In the genomic region with DNA sequence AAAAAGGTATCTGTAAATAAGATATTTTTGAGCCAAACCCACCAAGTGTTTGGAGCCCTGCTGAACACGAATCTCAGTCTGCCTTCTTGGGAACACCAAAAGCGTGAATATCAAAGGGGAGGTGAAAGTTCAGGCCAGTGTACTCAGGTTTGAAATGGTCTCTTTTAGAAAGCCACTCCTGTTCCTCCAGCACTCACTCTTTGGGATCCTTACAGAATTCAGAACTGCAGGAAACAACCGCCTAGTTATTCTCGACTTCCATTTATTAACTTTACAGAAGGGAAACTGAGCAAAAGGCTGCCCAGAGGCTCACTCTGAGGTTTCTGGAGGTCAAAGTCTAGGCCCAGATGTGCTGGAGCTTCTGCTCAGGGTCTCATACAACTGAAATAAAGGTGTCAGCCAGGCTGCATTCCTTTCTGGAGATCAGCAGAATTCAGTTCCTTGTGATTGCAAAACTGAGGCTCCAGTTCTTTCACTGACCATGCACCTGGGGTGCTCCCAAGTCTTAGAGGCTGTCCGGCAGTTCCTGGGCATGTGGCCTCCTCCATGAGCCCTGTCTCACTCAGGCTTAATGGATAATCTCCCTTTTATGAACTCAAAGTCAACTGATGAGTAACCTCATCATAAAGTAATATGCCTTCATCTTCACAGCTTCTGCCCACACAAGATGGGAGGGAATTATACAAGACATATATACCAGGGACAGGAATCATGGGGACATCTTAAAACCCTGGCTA, we compare ENCODE assay signal across 22 cellular contexts.
DNase-seq lines count a peak whose midpoint lies in the region; ATAC-seq and TF ChIP-seq lines count a peak whose summit lies in the region.
"Had no signal": no experiment of that assay in that cellular context is flagged by ENCODE, and none has a peak within 500 bp of the region (broad histone marks: within the 10 kb centered on the region; RNA-seq: fewer than 3 reads in every experiment).

No MANE protein-coding gene starts in this region.

- no peak for ATAC-seq in naive thymus-derived CD4-positive, alpha-beta T cell
- ATAC-seq: effector memory CD8-positive, alpha-beta T cell had no signal

- H3K9ac ChIP-seq in Karpas-422 (ENCODE audit: low read length) (no peak overlapping the region), colonic mucosa (ENCODE audit: low read depth in 2 of 2, low read length in 2 of 2) (no peak overlapping the region)

- H3K36me3 ChIP-seq in CD4-positive, alpha-beta memory T cell (ENCODE audit: insufficient read depth, low read length): no peaks in the 10 kb centered on the region
- no peaks in the 10 kb centered on the region for H3K36me3 ChIP-seq in Karpas-422 (ENCODE audit: insufficient read depth, low read length)
- H3K36me3 ChIP-seq in colonic mucosa: no peaks in the 10 kb centered on the region
- H3K36me3 ChIP-seq in naive thymus-derived CD4-positive, alpha-beta T cell (ENCODE audit: control insufficient read depth in 2 of 3, insufficient read depth in 3 of 3, low read length in 3 of 3): no peaks in the 10 kb centered on the region
- H3K36me3 ChIP-seq: upper lobe of left lung had no signal

- no peaks in the 10 kb centered on the region for H3K9me3 ChIP-seq in CD4-positive, alpha-beta memory T cell (ENCODE audit: control insufficient read depth in 1 of 2, low read length in 2 of 2)
- no peaks in the 10 kb centered on the region for H3K9me3 ChIP-seq in Karpas-422 (ENCODE audit: low read length)
- no peaks in the 10 kb centered on the region for H3K9me3 ChIP-seq in colonic mucosa
- H3K9me3 ChIP-seq in naive thymus-derived CD4-positive, alpha-beta T cell (ENCODE audit: control insufficient read depth in 2 of 3, low read length in 3 of 3): no peaks in the 10 kb centered on the region
- H3K9me3 ChIP-seq: upper lobe of left lung had no signal

- no peak for DNase-seq in CD4-positive, alpha-beta memory T cell
- peak; percentile 34 for DNase-seq in Karpas-422
- no peak for DNase-seq in colonic mucosa
- no peak for DNase-seq in naive thymus-derived CD4-positive, alpha-beta T cell
- DNase-seq in NAMALWA (ENCODE audit: low spot score): no peak
- DNase-seq in posterior cingulate gyrus: no peak
- DNase-seq in NCI-H146 (lab: John Stamatoyannopoulos, UW): no peak
- DNase-seq: activated CD4-positive, CD25-positive, alpha-beta regulatory T cell treated with anti-CD3 and anti-CD28 coated beads, Interleukin-2, amount 50 U/mL, for 72 hours; activated naive CD4-positive, alpha-beta T cell treated with anti-CD3 and anti-CD28 coated beads, Interleukin-2, amount 50 U/mL, for 16 hours; anterior cingulate cortex; cortex of kidney; DMS 273 treated with DMSO at 0.1 percent for 48 hours; effector memory CD8-positive, alpha-beta T cell; KBM-7; naive B cell; NCI-H1417 treated with DMSO at 0.1 percent for 48 hours; NCI-H2081 treated with DMSO at 0.1 percent for 48 hours; NCI-H748 treated with DMSO at 0.1 percent for 48 hours; stimulated activated CD4-positive, alpha-beta T cell treated with anti-CD3 and anti-CD28 coated beads, Interleukin-1b, Interleukin-23, amount 100 ng/mL, for 48 hours; upper lobe of left lung had no signal

- TF ChIP-seq CTCF in colonic mucosa (IDR thresholded peaks at IDR 0.05): no peak

- peaks cover 0 to 2% (median 0%) of the 10 kb centered on the region in 8 donors for H3K9me3 Mint-ChIP-seq in CD4-positive, alpha-beta memory T cell
- peaks cover 0 to 5% (median 0%) of the 10 kb centered on the region in 11 donors for H3K9me3 Mint-ChIP-seq in naive thymus-derived CD4-positive, alpha-beta T cell
- H3K9me3 Mint-ChIP-seq: effector memory CD8-positive, alpha-beta T cell had no signal

- peaks cover 29 to 49% (median 35%) of the 10 kb centered on the region in 4 donors for H3K4me1 Mint-ChIP-seq in CD4-positive, alpha-beta memory T cell
- peaks cover 25 to 76% (median 68%) of the 10 kb centered on the region in 7 donors for H3K4me1 Mint-ChIP-seq in naive thymus-derived CD4-positive, alpha-beta T cell

- H3K27me3 ChIP-seq in CD4-positive, alpha-beta memory T cell (ENCODE audit: insufficient read depth, low read length): no peaks in the 10 kb centered on the region
- no peaks in the 10 kb centered on the region for H3K27me3 ChIP-seq in Karpas-422 (ENCODE audit: low read length)
- H3K27me3 ChIP-seq in colonic mucosa: no peaks in the 10 kb centered on the region
- H3K27me3 ChIP-seq in naive thymus-derived CD4-positive, alpha-beta T cell (ENCODE audit: control insufficient read depth in 2 of 2, insufficient read depth in 2 of 2, low read length in 2 of 2): no peaks in the 10 kb centered on the region
- H3K27me3 ChIP-seq: upper lobe of left lung had no signal

- peak overlapping the region in 5 of 7 donors; percentile 13 to 97 (median 46) for H3K27ac Mint-ChIP-seq in CD4-positive, alpha-beta memory T cell
- H3K27ac Mint-ChIP-seq in naive thymus-derived CD4-positive, alpha-beta T cell: peak overlapping the region in 6 of 9 donors; percentile 88 to 97 (median 95)

- no peaks in the 10 kb centered on the region for H3K27me3 Mint-ChIP-seq in CD4-positive, alpha-beta memory T cell
- no peaks in the 10 kb centered on the region for H3K27me3 Mint-ChIP-seq in naive thymus-derived CD4-positive, alpha-beta T cell
- H3K27me3 Mint-ChIP-seq: effector memory CD8-positive, alpha-beta T cell; naive B cell had no signal

- no peaks in the 10 kb centered on the region for H3K36me3 Mint-ChIP-seq in CD4-positive, alpha-beta memory T cell
- H3K36me3 Mint-ChIP-seq in naive thymus-derived CD4-positive, alpha-beta T cell: peaks cover 0 to 11% (median 0%) of the 10 kb centered on the region in 5 donors
- H3K36me3 Mint-ChIP-seq: naive B cell had no signal

- no peak overlapping the region for H3K4me3 Mint-ChIP-seq in CD4-positive, alpha-beta memory T cell
- no peak overlapping the region for H3K4me3 Mint-ChIP-seq in naive thymus-derived CD4-positive, alpha-beta T cell
- H3K4me3 Mint-ChIP-seq: effector memory CD8-positive, alpha-beta T cell; naive B cell had no signal

- no peak overlapping the region for H3K27ac ChIP-seq in CD4-positive, alpha-beta memory T cell (ENCODE audit: low read depth, low read length)
- H3K27ac ChIP-seq in Karpas-422 (ENCODE audit: low read length) (no peak overlapping the region), colonic mucosa (peak overlapping the region; percentile 62)
- H3K27ac ChIP-seq in naive thymus-derived CD4-positive, alpha-beta T cell (ENCODE audit: low read depth, low read length): no peak overlapping the region
- H3K27ac ChIP-seq: C4-2B, upper lobe of left lung had no signal

- peak overlapping the region; percentile 56; the same call in 1 of the 2 replicates for H2AFZ ChIP-seq in Karpas-422 (ENCODE audit: low read length)

- peaks cover 31% of the 10 kb centered on the region for H3K4me1 ChIP-seq in CD4-positive, alpha-beta memory T cell (ENCODE audit: insufficient read depth, low read length)
- H3K4me1 ChIP-seq in Karpas-422 (ENCODE audit: low read length): peaks cover 6% of the 10 kb centered on the region
- no peaks in the 10 kb centered on the region for H3K4me1 ChIP-seq in colonic mucosa
- H3K4me1 ChIP-seq in naive thymus-derived CD4-positive, alpha-beta T cell (ENCODE audit: control insufficient read depth in 2 of 2, insufficient read depth in 2 of 2, low read length in 2 of 2): peaks cover 15 to 49% of the 10 kb centered on the region in 2 donors

- H3K9me2 ChIP-seq in Karpas-422 (replicated peaks; ENCODE audit: insufficient read depth, low read length): no peaks in the 10 kb centered on the region

- H3K79me2 ChIP-seq in Karpas-422 (ENCODE audit: low read length): no peaks in the 10 kb centered on the region

- H4K20me1 ChIP-seq in Karpas-422 (ENCODE audit: insufficient read depth, low read depth, low read length): no peaks in the 10 kb centered on the region

- H3K4me2 ChIP-seq in Karpas-422 (ENCODE audit: low read depth, low read length, poor library complexity, severe bottlenecking): no peak overlapping the region
- H3K4me2 ChIP-seq: smooth muscle cell had no signal

- CTCF ChIA-PET in CD4-positive, alpha-beta memory T cell (lab: Charles Lee; ENCODE audit: partially characterized antibody): interaction anchor here (1.6 to 8.3 kb wide), 6 partner anchors 9 to 145 kb away, joined by 6 to 122 read pairs (median 36); a partner anchor contains a TSS
- CTCF ChIA-PET in naive thymus-derived CD4-positive, alpha-beta T cell (lab: Charles Lee): interaction anchor here (0.5 to 6.3 kb wide), 4 partner anchors 14 to 138 kb away, joined by 3 to 74 read pairs (median 9); a partner anchor contains a TSS

- POLR2A ChIA-PET in CD4-positive, alpha-beta memory T cell (lab: Charles Lee; ENCODE audit: partially characterized antibody): interaction anchor here (1.2 kb wide), 1 partner anchor 103 kb away, joined by 3 read pairs; no protein-coding TSS in a partner anchor
- POLR2A ChIA-PET in naive thymus-derived CD4-positive, alpha-beta T cell (lab: Charles Lee): interaction anchor here (0.6 to 6.3 kb wide), 6 partner anchors 9 to 146 kb away, joined by 3 to 89 read pairs (median 4); a partner anchor contains a TSS

- intact Hi-C loops in CD4-positive, alpha-beta memory T cell (cut with micrococcal nuclease): no loop called here
- intact Hi-C loops in colonic mucosa (cut with DNase I): no loop called here
- intact Hi-C loops in naive thymus-derived CD4-positive, alpha-beta T cell (cut with micrococcal nuclease): loop anchor here in 1 of 2 donors (5.0 kb wide), 1 partner anchor 306 kb away; a partner anchor contains a TSS
- intact Hi-C loops in posterior cingulate gyrus (cut with DNase I): loop anchor here (5.0 kb wide), 1 partner anchor 66 kb away; a partner anchor contains a TSS

- H3K4me3 ChIP-seq in CD4-positive, alpha-beta memory T cell (ENCODE audit: low read length in 2 of 2): no peak overlapping the region
- H3K4me3 ChIP-seq in Karpas-422 (ENCODE audit: low read length) (no peak overlapping the region), colonic mucosa (no peak overlapping the region)
- H3K4me3 ChIP-seq in naive thymus-derived CD4-positive, alpha-beta T cell (ENCODE audit: low read length): no peak overlapping the region
- H3K4me3 ChIP-seq: smooth muscle cell, upper lobe of left lung had no signal
